11 cellular contexts compared by ENCODE assay signal in genomic region chr4:124940387-124940786, GRCh38.
A peak's percentile ranks its signal among the peaks of the same experiment; 100 is the strongest.
DNase-seq lines count a peak whose midpoint lies in the region; ATAC-seq and TF ChIP-seq lines count a peak whose summit lies in the region.
"Had no signal": no experiment of that assay in that cellular context is flagged by ENCODE, and none has a peak within 500 bp of the region (broad histone marks: within the 10 kb centered on the region; RNA-seq: fewer than 3 reads in every experiment).

No MANE protein-coding gene starts in this region.

- no peaks in the 10 kb centered on the region for H3K36me3 ChIP-seq in body of pancreas (replicated peaks in 1 of 2; ENCODE audit: insufficient read depth in 1 of 2, low read depth in 2 of 2)
- H3K36me3 ChIP-seq in thoracic aorta: no peaks in the 10 kb centered on the region
- H3K36me3 ChIP-seq: cardiac muscle cell, uterus had no signal

- no peak for TF ChIP-seq POLR2A in body of pancreas (IDR thresholded peaks at IDR 0.05)

- ATAC-seq in body of pancreas: peak; percentile 67
- ATAC-seq in thoracic aorta (ENCODE audit: insufficient number of reproducible peaks, low FRiP score, low read depth): peak; percentile 73
- ATAC-seq: GM12878, left colon had no signal

- intact Hi-C loops in body of pancreas (cut with DNase I): no loop called here

- 13 to 22% methylated on average over 3 of the region's 3 CpGs for WGBS in body of pancreas, 2 donors

- H3K4me1 ChIP-seq in body of pancreas: peaks cover 35% of the 10 kb centered on the region
- H3K4me1 ChIP-seq in thoracic aorta (ENCODE audit: control insufficient read depth in 1 of 2, low read depth in 2 of 2): peaks cover 9 to 32% of the 10 kb centered on the region in 2 donors
- H3K4me1 ChIP-seq: uterus had no signal

- peak; percentile 94 for DNase-seq in HT1080 (ENCODE audit: low read depth)
- no peak for DNase-seq in body of pancreas
- DNase-seq in hepatic stellate cell (ENCODE audit: low spot score): peak; percentile 28
- DNase-seq in thoracic aorta (ENCODE audit: low spot score): no peak
- DNase-seq in NCI-H526 (lab: John Stamatoyannopoulos, UW): no peak
- DNase-seq in SW480 (ENCODE audit: low spot score): no peak
- no peak for DNase-seq in C1 segment of cervical spinal cord (lab: John Stamatoyannopoulos, UW)
- DNase-seq: left colon, uterus had no signal

- H3K4me3 ChIP-seq in body of pancreas (no peak overlapping the region), thoracic aorta (no peak overlapping the region)
- H3K4me3 ChIP-seq: cardiac muscle cell, GM12878, uterus had no signal

- H3K27me3 ChIP-seq in body of pancreas: no peaks in the 10 kb centered on the region
- no peaks in the 10 kb centered on the region for H3K27me3 ChIP-seq in thoracic aorta (replicated peaks; ENCODE audit: insufficient read depth)
- H3K27me3 ChIP-seq: cardiac muscle cell, uterus had no signal

- H3K9me3 ChIP-seq in body of pancreas: no peaks in the 10 kb centered on the region
- no peaks in the 10 kb centered on the region for H3K9me3 ChIP-seq in thoracic aorta
- H3K9me3 ChIP-seq: uterus had no signal

- H3K27ac ChIP-seq in body of pancreas: peak overlapping the region; percentile 30 to 77 (median 54)
- H3K27ac ChIP-seq in thoracic aorta: peak overlapping the region in 1 of 2 donors; percentile 30
- H3K27ac ChIP-seq: cardiac muscle cell, uterus had no signal

- no peak for TF ChIP-seq CTCF in body of pancreas (IDR thresholded peaks at IDR 0.05)
- TF ChIP-seq CTCF in thoracic aorta (IDR thresholded peaks at IDR 0.05): no peak

Comparison
In these comparisons a context has a peak if more than half of its experiments do, and no peak if none do; other contexts are left out.
1. DNase-seq: peak in HT1080 (single experiment) and hepatic stellate cell (single experiment); none in body of pancreas (0 of 4), thoracic aorta (single experiment), NCI-H526 (0 of 2), SW480 (single experiment) and C1 segment of cervical spinal cord (0 of 14).